9 cellular contexts compared by ENCODE assay signal in the genomic region with DNA sequence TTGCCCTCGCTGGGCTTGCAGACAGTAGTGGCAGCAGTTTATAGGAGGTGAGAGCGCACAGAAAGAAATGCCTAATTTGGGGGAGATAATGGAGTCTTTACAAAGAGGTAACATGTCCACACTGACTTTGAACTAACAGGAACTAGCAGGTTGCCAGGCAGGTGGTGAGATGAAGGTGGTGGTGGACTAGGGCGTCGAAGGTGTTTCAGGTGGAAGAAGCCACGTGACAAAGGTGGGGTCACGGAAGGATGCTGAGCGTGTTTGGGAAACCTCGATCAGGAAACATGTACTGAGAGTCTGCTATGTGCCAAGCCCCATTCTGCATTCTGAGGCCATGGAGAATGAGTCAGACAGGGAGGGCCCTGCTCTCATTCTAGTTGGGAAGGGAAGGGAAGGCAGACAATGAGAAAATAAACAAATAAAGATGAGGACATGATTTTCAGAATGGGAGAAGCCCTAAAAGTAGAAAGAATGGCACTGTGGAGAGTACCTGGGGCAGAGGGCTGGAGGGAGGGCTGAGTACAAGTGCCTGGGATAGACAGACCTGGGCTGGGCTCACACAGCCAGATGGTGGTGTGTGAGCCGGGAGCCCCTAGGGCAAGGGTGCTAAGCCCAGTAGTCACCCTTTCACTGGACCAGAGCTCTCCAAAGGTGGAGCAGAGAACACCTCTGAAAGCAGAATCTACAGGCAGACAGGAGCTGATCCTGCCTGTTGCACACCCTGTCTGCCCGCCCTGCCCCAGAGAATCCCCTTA. TPM values are rescaled to one million over a fixed set of nuclear protein-coding genes. Genes with fewer than 3 reads are reported as not detected.
DNase-seq lines count a peak whose midpoint lies in the region; ATAC-seq and TF ChIP-seq lines count a peak whose summit lies in the region.
"Had no signal": no experiment of that assay in that cellular context is flagged by ENCODE, and none has a peak within 500 bp of the region (broad histone marks: within the 10 kb centered on the region; RNA-seq: fewer than 3 reads in every experiment).

No MANE protein-coding gene starts in this region.

- DNase-seq in NCI-H2196 (lab: John Stamatoyannopoulos, UW; ENCODE audit: unreplicated experiment) (peak; percentile 10), NCI-H2196 treated with DMSO at 0.1 percent for 48 hours (lab: John Stamatoyannopoulos, UW; ENCODE audit: unreplicated experiment) (no peak), dedifferentiated amniotic fluid mesenchymal stem cell (ENCODE audit: extremely low spot score) (peak; percentile 74), left lung (no peak), vagina (ENCODE audit: extremely low spot score in 2 of 2) (peak; percentile 58 to 88), KBM-7 (no peak), putamen (ENCODE audit: low spot score) (no peak)
- DNase-seq: activated CD8-positive, alpha-beta memory T cell treated with anti-CD3 and anti-CD28 coated beads, Interleukin-2, amount 50 U/mL, for 48 hours had no signal

- intact Hi-C loops in left lung (cut with DNase I), result no loop called here
- intact Hi-C loops in vagina (cut with DNase I), result loop anchor here (10.0 kb wide), 1 partner anchor 485 kb away; no protein-coding TSS in a partner anchor

- H3K27me3 ChIP-seq in left lung (peaks cover 0 to 6% of the 10 kb centered on the region in 2 donors), vagina (no peaks in the 10 kb centered on the region)

- ATAC-seq in left lung (peak; percentile 35), GM18517 (IDR thresholded peaks at IDR 0.05; ENCODE audit: unreplicated experiment) (no peak)

- H3K4me3 ChIP-seq in left lung (no peak overlapping the region), vagina (no peak overlapping the region)

- no peaks in the 10 kb centered on the region for H3K9me3 ChIP-seq in left lung
- H3K9me3 ChIP-seq in vagina, result no peaks in the 10 kb centered on the region

- in situ Hi-C loops in KBM-7 (cut with MboI; ENCODE audit: low pct_unique_long_range_greater_than_20kb, low sequenced_read_pairs), result no loop called here

- no peak for TF ChIP-seq POLR2A in vagina (IDR thresholded peaks at IDR 0.05)

- TF ChIP-seq CTCF in left lung (IDR thresholded peaks at IDR 0.05), result no peak
- no peak for TF ChIP-seq CTCF in vagina (IDR thresholded peaks at IDR 0.05)

- peak overlapping the region; percentile 3 to 73 for H3K27ac ChIP-seq in left lung
- H3K27ac ChIP-seq in vagina, result peak overlapping the region; percentile 76

- H3K4me1 ChIP-seq in left lung (peaks cover 7 to 9% of the 10 kb centered on the region in 2 donors), vagina (peaks cover 27% of the 10 kb centered on the region)

- H3K36me3 ChIP-seq in left lung (no peaks in the 10 kb centered on the region), vagina (no peaks in the 10 kb centered on the region)

RNA-seq across cellular contexts. Expression of a gene that starts 16.2 kb away (rescaled TPM):
- total RNA-seq in left lung, result 100 to 1,000 TPM; 165 to 244 TPM
- 898 TPM for total RNA-seq in vagina

Comparison
In these comparisons a context has a peak if more than half of its experiments do, and no peak if none do; other contexts are left out.
1. DNase-seq: peak in NCI-H2196 (single experiment), dedifferentiated amniotic fluid mesenchymal stem cell (single experiment) and vagina (2 of 2); none in NCI-H2196 treated with DMSO at 0.1 percent for 48 hours (single experiment), left lung (0 of 2), KBM-7 (single experiment) and putamen (single experiment).